8 cellular contexts compared by ENCODE assay signal in the genomic region with DNA sequence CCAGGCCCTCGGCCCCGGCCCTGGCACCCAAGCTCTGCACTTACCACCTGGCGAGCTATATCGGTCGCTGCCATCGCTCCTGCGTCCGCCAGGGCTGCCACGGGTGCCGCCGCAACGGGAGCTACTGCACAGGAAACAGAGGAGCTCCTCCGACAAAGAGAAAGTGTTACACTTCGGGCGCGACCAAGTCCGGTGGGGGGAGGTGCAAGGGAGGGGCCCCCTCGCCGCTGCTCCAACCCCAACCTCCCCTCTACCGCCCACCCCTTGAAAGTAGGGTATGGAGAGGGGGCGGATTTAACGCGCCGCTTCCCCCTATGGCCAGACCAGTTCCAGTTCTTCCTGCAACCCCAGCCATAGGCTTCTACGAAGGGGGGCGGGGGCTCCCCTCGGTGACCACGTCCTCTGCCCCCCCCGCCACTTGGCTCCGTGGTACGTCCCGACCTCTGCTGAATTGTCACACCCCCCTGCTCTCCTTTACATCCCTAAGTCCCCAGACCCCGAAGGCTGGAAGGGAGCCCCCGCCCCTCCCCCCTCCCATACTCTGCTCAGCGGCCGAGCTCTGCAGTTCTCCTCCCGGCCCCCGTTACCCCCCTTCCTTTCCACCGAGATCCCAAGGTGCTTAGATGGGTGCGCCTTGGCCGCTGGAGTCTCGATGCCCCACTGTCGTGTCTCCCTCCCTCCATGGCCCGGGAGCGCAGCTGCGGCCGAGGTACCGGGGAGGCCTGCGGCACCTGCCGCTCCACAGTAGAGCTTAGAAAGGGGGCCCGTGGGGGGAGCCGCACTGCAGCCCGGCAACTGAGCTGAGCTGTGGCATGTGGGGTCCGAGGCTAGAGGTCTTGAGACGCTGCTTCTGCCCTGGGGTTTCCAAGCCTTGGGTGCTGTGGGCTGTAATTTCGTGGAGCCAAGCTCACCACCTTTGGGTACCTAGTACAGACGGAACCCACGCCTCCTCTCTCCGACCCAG. TPM values are rescaled to one million over a fixed set of nuclear protein-coding genes. Genes with fewer than 3 reads are reported as not detected.
DNase-seq lines count a peak whose midpoint lies in the region; ATAC-seq and TF ChIP-seq lines count a peak whose summit lies in the region.

SEPTIN6 (minus strand) TSS at position 137 of the 964 bp plus-strand sequence; CDS start at position 74, 63 bp downstream.

- no peak for TF ChIP-seq POLR2A in breast epithelium (IDR thresholded peaks at IDR 0.05)

- H3K4me1 ChIP-seq in breast epithelium, result no peaks in the 10 kb centered on the region

- H3K27me3 ChIP-seq in WERI-Rb-1 (ENCODE audit: insufficient read depth, low read depth, severe bottlenecking) (peaks cover 11% of the 10 kb centered on the region), breast epithelium (peaks cover 0 to 7% of the 10 kb centered on the region in 2 donors)

- DNase-seq in NCI-H146 (lab: John Stamatoyannopoulos, UW) (peak; percentile 19), NCI-H146 treated with DMSO at 0.1 percent for 48 hours (lab: John Stamatoyannopoulos, UW; ENCODE audit: unreplicated experiment) (no peak), NCI-H2107 treated with DMSO at 0.1 percent for 48 hours (lab: John Stamatoyannopoulos, UW; ENCODE audit: unreplicated experiment) (peak; percentile 54), WERI-Rb-1 (peak; percentile 66), breast epithelium (ENCODE audit: low spot score in 2 of 2) (peak in 1 of 2 donors; percentile 36), islet precursor cell (peak; percentile 88)
- DNase-seq in stimulated activated CD4-positive, alpha-beta T cell treated with anti-CD3 and anti-CD28 coated beads, Interleukin-15, amount 100 ng/mL, for 24 hours, result peak; percentile 85

- H3K27ac ChIP-seq in WERI-Rb-1, result no peak within 1 kb of the TSS
- peak within 1 kb of the TSS; percentile 61 to 79 for H3K27ac ChIP-seq in breast epithelium

- H3K4me3 ChIP-seq in WERI-Rb-1 (ENCODE audit: low read depth, low read length) (peak within 1 kb of the TSS; percentile 56), breast epithelium (peak within 1 kb of the TSS; percentile 71 to 84 (median 72))

- H3K9me3 ChIP-seq in WERI-Rb-1 (ENCODE audit: severe bottlenecking) (no peaks in the 10 kb centered on the region), breast epithelium (no peaks in the 10 kb centered on the region)

- H3K36me3 ChIP-seq in WERI-Rb-1, result no peaks in the 10 kb centered on the region
- no peaks in the 10 kb centered on the region for H3K36me3 ChIP-seq in breast epithelium

- TF ChIP-seq CTCF in WERI-Rb-1 (IDR thresholded peaks at IDR 0.05; ENCODE audit: low read depth, low read length), result no peak
- TF ChIP-seq CTCF in breast epithelium (IDR thresholded peaks at IDR 0.05), result no peak

- ATAC-seq in HG02870 (IDR thresholded peaks at IDR 0.05; ENCODE audit: unreplicated experiment), result peak; percentile 63

- intact Hi-C loops in breast epithelium (cut with DNase I; ENCODE audit: low total_unique reads), result no loop called here

RNA-seq across cellular contexts. Expression of gene SEPTIN6, which starts in this region (rescaled TPM):
- total RNA-seq in breast epithelium, result 10 to 100 TPM; 13.1 to 29.2 (median 23.3) TPM
